In genomic region chr18:33558529-33558928, GRCh38 we compare ENCODE assay signal across 31 cellular contexts. TPM values are rescaled to one million over a fixed set of nuclear protein-coding genes. Genes with fewer than 3 reads are reported as not detected.
"Had no signal": no experiment of that assay in that cellular context is flagged by ENCODE, and none has a peak within 500 bp of the region (broad histone marks: within the 10 kb centered on the region; RNA-seq: fewer than 3 reads in every experiment).

No MANE protein-coding gene starts in this region.

- H3K27me3 Mint-ChIP-seq: activated CD4-positive, alpha-beta memory T cell treated with anti-CD3 and anti-CD28 coated beads for 36 hours; activated naive CD8-positive, alpha-beta T cell treated with anti-CD3 and anti-CD28 coated beads for 36 hours; effector memory CD8-positive, alpha-beta T cell; naive thymus-derived CD8-positive, alpha-beta T cell; T-helper 17 cell had no signal

- H3K4me2 ChIP-seq: neural progenitor cell had no signal

- H3K36me3 Mint-ChIP-seq: activated CD4-positive, alpha-beta memory T cell treated with anti-CD3 and anti-CD28 coated beads for 36 hours; activated naive CD8-positive, alpha-beta T cell treated with anti-CD3 and anti-CD28 coated beads for 36 hours; naive thymus-derived CD8-positive, alpha-beta T cell; neural progenitor cell had no signal

- H3K4me1 ChIP-seq: adrenal gland, colonic mucosa, esophagus muscularis mucosa, foreskin keratinocyte, right atrium auricular region, spleen, tibial nerve had no signal

- H3K27ac Mint-ChIP-seq: activated CD4-positive, alpha-beta memory T cell treated with anti-CD3 and anti-CD28 coated beads for 36 hours; activated naive CD4-positive, alpha-beta T cell treated with anti-CD3 and anti-CD28 coated beads for 36 hours; activated naive CD8-positive, alpha-beta T cell treated with anti-CD3 and anti-CD28 coated beads for 36 hours; activated T-helper 1 cell treated with anti-CD3 and anti-CD28 coated beads, Interleukin-12 subunit alpha, Interleukin-12 subunit beta, Interleukin-2, Interleukin-4 antibody, amounts not matched to agents 30 ng/mL and 10 ng/mL and 1 ng/mL, durations not matched to agents 14 hours and 24 hours and 36 hours; effector memory CD8-positive, alpha-beta T cell; naive thymus-derived CD8-positive, alpha-beta T cell; neural progenitor cell; T-helper 17 cell had no signal

- H3K9me3 Mint-ChIP-seq: activated naive CD4-positive, alpha-beta T cell treated with anti-CD3 and anti-CD28 coated beads for 36 hours; activated naive CD8-positive, alpha-beta T cell treated with anti-CD3 and anti-CD28 coated beads for 36 hours; neural progenitor cell had no signal

- H2AFZ ChIP-seq: neural progenitor cell had no signal

- ATAC-seq: activated CD4-positive, CD25-positive, alpha-beta regulatory T cell treated with anti-CD3 and anti-CD28 coated beads, Interleukin-2, amount 50 U/mL, for 24 hours; body of pancreas; effector memory CD8-positive, alpha-beta T cell; naive thymus-derived CD8-positive, alpha-beta T cell; T-helper 17 cell had no signal

- H3K4me1 Mint-ChIP-seq: activated naive CD8-positive, alpha-beta T cell treated with anti-CD3 and anti-CD28 coated beads for 36 hours; naive thymus-derived CD8-positive, alpha-beta T cell; T-helper 17 cell had no signal

- H3K9me3 ChIP-seq: adrenal gland, body of pancreas, colonic mucosa, esophagus muscularis mucosa, right atrium auricular region, tibial nerve had no signal

- H3K27ac ChIP-seq: adrenal gland, body of pancreas, cardiac muscle cell, colonic mucosa, dorsolateral prefrontal cortex, esophagus muscularis mucosa, foreskin keratinocyte, neural progenitor cell, right atrium auricular region, spleen, tibial nerve, WERI-Rb-1 had no signal

- H3K27me3 ChIP-seq: adrenal gland, body of pancreas, cardiac muscle cell, colonic mucosa, dorsolateral prefrontal cortex, esophagus muscularis mucosa, foreskin keratinocyte, neural progenitor cell, right atrium auricular region, spleen, tibial nerve had no signal

- DNase-seq: activated CD4-positive, alpha-beta memory T cell treated with anti-CD3 and anti-CD28 coated beads for 36 hours; activated CD4-positive, alpha-beta T cell treated with anti-CD3 and anti-CD28 coated beads for 48 hours; activated CD8-positive, alpha-beta memory T cell treated with anti-CD3 and anti-CD28 coated beads, Interleukin-2, amount 50 U/mL, for 4 hours; activated effector memory CD4-positive, alpha-beta T cell treated with anti-CD3 and anti-CD28 coated beads, Interleukin-2, amount 50 U/mL, for 16 hours; activated naive CD4-positive, alpha-beta T cell treated with anti-CD3 and anti-CD28 coated beads for 36 hours; activated naive CD8-positive, alpha-beta T cell treated with anti-CD3 and anti-CD28 coated beads for 36 hours; activated T-cell treated with anti-CD3 and anti-CD28 coated beads, Interleukin-2, amount 50 U/mL, for 1 hour; adrenal gland; aorta; body of pancreas; cerebellar nuclear complex; colonic mucosa; dorsolateral prefrontal cortex; effector memory CD8-positive, alpha-beta T cell; midbrain; naive thymus-derived CD8-positive, alpha-beta T cell; occipital lobe; spleen; stimulated activated naive CD4-positive, alpha-beta T cell treated with Interleukin-2 at 50 U/mL for 16 hours; T-helper 17 cell; T1000; WERI-Rb-1 had no signal

- H3K4me3 ChIP-seq: adrenal gland, body of pancreas, cardiac muscle cell, colonic mucosa, dorsolateral prefrontal cortex, esophagus muscularis mucosa, neural progenitor cell, right atrium auricular region, spleen, tibial nerve had no signal

- H3K4me3 Mint-ChIP-seq: activated CD4-positive, alpha-beta memory T cell treated with anti-CD3 and anti-CD28 coated beads for 36 hours; activated naive CD4-positive, alpha-beta T cell treated with anti-CD3 and anti-CD28 coated beads for 36 hours; activated naive CD8-positive, alpha-beta T cell treated with anti-CD3 and anti-CD28 coated beads for 36 hours; activated T-helper 1 cell treated with anti-CD3 and anti-CD28 coated beads, Interleukin-12 subunit alpha, Interleukin-12 subunit beta, Interleukin-2, Interleukin-4 antibody, amounts not matched to agents 30 ng/mL and 10 ng/mL and 1 ng/mL, durations not matched to agents 14 hours and 24 hours and 36 hours; effector memory CD8-positive, alpha-beta T cell; naive thymus-derived CD8-positive, alpha-beta T cell; neural progenitor cell; T-helper 17 cell had no signal

- H3K36me3 ChIP-seq: adrenal gland, cardiac muscle cell, colonic mucosa, esophagus muscularis mucosa, neural progenitor cell, right atrium auricular region, spleen, tibial nerve, WERI-Rb-1 had no signal

RNA-seq across cellular contexts. Expression of gene ASXL3, which starts 19.5 kb away (rescaled TPM):
- total RNA-seq: activated CD4-positive, alpha-beta memory T cell treated with anti-CD3 and anti-CD28 coated beads for 36 hours; activated CD8-positive, alpha-beta memory T cell treated with anti-CD3 and anti-CD28 coated beads for 36 hours; activated naive CD4-positive, alpha-beta T cell treated with anti-CD3 and anti-CD28 coated beads for 36 hours; activated naive CD8-positive, alpha-beta T cell treated with anti-CD3 and anti-CD28 coated beads for 36 hours; activated T-helper 1 cell treated with anti-CD3 and anti-CD28 coated beads, Interleukin-12 subunit alpha, Interleukin-12 subunit beta, Interleukin-2, Interleukin-4 antibody, amounts not matched to agents 30 ng/mL and 10 ng/mL and 1 ng/mL, durations not matched to agents 14 hours and 24 hours and 36 hours; foreskin keratinocyte; naive thymus-derived CD8-positive, alpha-beta T cell; T-helper 17 cell had no signal
- polyA plus RNA-seq: foreskin keratinocyte; naive thymus-derived CD8-positive, alpha-beta T cell had no signal
